ENCODE assay signal across 26 cellular contexts in genomic region chr1:15804060-15804459, GRCh38. TPM values are rescaled to one million over a fixed set of nuclear protein-coding genes. Genes with fewer than 3 reads are reported as not detected.
"Had no signal": no experiment of that assay in that cellular context is flagged by ENCODE, and none has a peak within 500 bp of the region (broad histone marks: within the 10 kb centered on the region; RNA-seq: fewer than 3 reads in every experiment).

No MANE protein-coding gene starts in this region.

- H3K4me1 Mint-ChIP-seq: activated T-helper 17 cell treated with anti-CD3 and anti-CD28 coated beads, Interleukin-2, amount 50 U/mL, for 72 hours had no signal

- H3K36me3 Mint-ChIP-seq: activated naive CD8-positive, alpha-beta T cell treated with anti-CD3 and anti-CD28 coated beads for 36 hours had no signal

- DNase-seq: activated CD4-positive, alpha-beta T cell treated with anti-CD3 and anti-CD28 coated beads for 1 hour; activated CD4-positive, CD25-positive, alpha-beta regulatory T cell; activated naive CD4-positive, alpha-beta T cell; activated naive CD4-positive, alpha-beta T cell treated with anti-CD3 and anti-CD28 coated beads, Interleukin-2, amount 50 U/mL, for 16 hours; amniotic stem cell; brain microvascular endothelial cell; central memory CD4-positive, alpha-beta T cell; NCI-H1092 treated with DMSO at 0.1 percent for 48 hours; NCI-H187; NCI-H2029 treated with DMSO at 0.1 percent for 48 hours; NCI-H2107; NCI-H2171; NCI-H510A; NCI-H748 treated with DMSO at 0.1 percent for 48 hours; NK-92 treated with Interleukin-12 subunit alpha and Interleukin-12 subunit beta, amount 100 ng/mL, for 24 hours; Right ventricle myocardium superior; T1000 had no signal

- FAIRE-seq: RCC 7860 had no signal

- H3K27ac ChIP-seq: brain microvascular endothelial cell, WERI-Rb-1 had no signal

- ATAC-seq: PC-3 had no signal

- H3K9me3 Mint-ChIP-seq: activated CD8-positive, alpha-beta T cell treated with anti-CD3 and anti-CD28 coated beads for 36 hours; activated naive CD8-positive, alpha-beta T cell treated with anti-CD3 and anti-CD28 coated beads for 36 hours; activated T-cell treated with anti-CD3 and anti-CD28 coated beads, Interleukin-2, amount 50 U/mL, for 72 hours; activated T-helper 17 cell treated with anti-CD3 and anti-CD28 coated beads, Interleukin-2, amount 50 U/mL, for 72 hours had no signal

- H3K27ac Mint-ChIP-seq: activated CD8-positive, alpha-beta T cell treated with anti-CD3 and anti-CD28 coated beads for 36 hours; activated naive CD8-positive, alpha-beta T cell treated with anti-CD3 and anti-CD28 coated beads for 36 hours; activated T-cell treated with anti-CD3 and anti-CD28 coated beads, Interleukin-2, amount 50 U/mL, for 72 hours; activated T-helper 17 cell treated with anti-CD3 and anti-CD28 coated beads, Interleukin-2, amount 50 U/mL, for 72 hours had no signal

- H3K4me3 Mint-ChIP-seq: activated CD8-positive, alpha-beta T cell treated with anti-CD3 and anti-CD28 coated beads for 36 hours; activated naive CD8-positive, alpha-beta T cell treated with anti-CD3 and anti-CD28 coated beads for 36 hours; activated T-cell treated with anti-CD3 and anti-CD28 coated beads, Interleukin-2, amount 50 U/mL, for 72 hours; activated T-helper 17 cell treated with anti-CD3 and anti-CD28 coated beads, Interleukin-2, amount 50 U/mL, for 72 hours had no signal

- H3K36me3 ChIP-seq: brain microvascular endothelial cell, WERI-Rb-1 had no signal

RNA-seq across cellular contexts. Expression of gene FBLIM1, which starts 45.5 kb away (rescaled TPM):
- total RNA-seq: activated CD8-positive, alpha-beta memory T cell treated with anti-CD3 and anti-CD28 coated beads for 36 hours; activated CD8-positive, alpha-beta T cell treated with anti-CD3 and anti-CD28 coated beads for 36 hours; activated naive CD8-positive, alpha-beta T cell treated with anti-CD3 and anti-CD28 coated beads for 36 hours; activated T-cell treated with anti-CD3 and anti-CD28 coated beads, Interleukin-2, amount 50 U/mL, for 72 hours; activated T-helper 17 cell treated with anti-CD3 and anti-CD28 coated beads, Interleukin-2, amount 50 U/mL, for 72 hours; T-helper 2 cell treated with Interferon-gamma antibody and Interleukin-4, amounts not matched to agents 100 ng/mL and 5 ng/mL, for 36 hours had no signal
